ENCODE assay signal across 17 cellular contexts in genomic region chr16:24970708-24971107, GRCh38.
"Had no signal": no experiment of that assay in that cellular context is flagged by ENCODE, and none has a peak within 500 bp of the region (broad histone marks: within the 10 kb centered on the region; RNA-seq: fewer than 3 reads in every experiment).

No MANE protein-coding gene starts in this region.

- DNase-seq: effector memory CD4-positive, alpha-beta T cell; hypothalamus; left lung; naive thymus-derived CD4-positive, alpha-beta T cell; nephron progenitor cell; spleen; stimulated activated CD4-positive, alpha-beta T cell treated with anti-CD3 and anti-CD28 coated beads, Interleukin-2, amount 100 ng/mL, for 24 hours; stimulated activated CD4-positive, alpha-beta T cell treated with anti-CD3 and anti-CD28 coated beads, Interleukin-4, amount 100 ng/mL, for 4 hours; stimulated activated naive CD4-positive, alpha-beta T cell treated with Interleukin-2 at 50 U/mL for 16 hours had no signal

- H3K9me3 Mint-ChIP-seq: naive thymus-derived CD4-positive, alpha-beta T cell; type B pancreatic cell had no signal

- FAIRE-seq: endometrium, frontal cortex, islet of Langerhans, urothelium cell line had no signal

- ATAC-seq: esophagus mucosa; heart left ventricle; left lung; naive thymus-derived CD4-positive, alpha-beta T cell; sciatic nerve had no signal

- H3K4me1 Mint-ChIP-seq: nephron progenitor cell had no signal

- H3K27me3 Mint-ChIP-seq: naive thymus-derived CD4-positive, alpha-beta T cell; type B pancreatic cell had no signal

- H3K27ac Mint-ChIP-seq: nephron progenitor cell, type B pancreatic cell had no signal

- H3K4me3 Mint-ChIP-seq: naive thymus-derived CD4-positive, alpha-beta T cell; nephron progenitor cell; type B pancreatic cell had no signal
